Comparison of ENCODE assay signal across 17 cellular contexts in genomic region chr14:104301731-104302460, GRCh38.
"Had no signal": no experiment of that assay in that cellular context is flagged by ENCODE, and none has a peak within 500 bp of the region (broad histone marks: within the 10 kb centered on the region; RNA-seq: fewer than 3 reads in every experiment).

No MANE protein-coding gene starts in this region.

- H3K27ac ChIP-seq: adrenal gland, tibial nerve, uterus had no signal

- H3K27ac Mint-ChIP-seq: activated T-helper 17 cell treated with anti-CD3 and anti-CD28 coated beads, Interleukin-2, amount 50 U/mL, for 72 hours; dendritic cell treated with granulocyte-macrophage colony-stimulating factor and Interleukin-4, amounts not matched to agents 40 ng/mL and 50 ng/mL, for 4 days had no signal

- H3K4me3 ChIP-seq: adrenal gland, tibial nerve, uterus had no signal

- H3K4me1 ChIP-seq: tibial nerve, uterus had no signal

- H3K9me3 Mint-ChIP-seq: activated T-helper 17 cell treated with anti-CD3 and anti-CD28 coated beads, Interleukin-2, amount 50 U/mL, for 72 hours had no signal

- FAIRE-seq: small intestine had no signal

- H3K9me3 ChIP-seq: adrenal gland, tibial nerve, uterus had no signal

- H3K4me1 Mint-ChIP-seq: activated CD4-positive, alpha-beta T cell treated with anti-CD3 and anti-CD28 coated beads, Interleukin-2, amount 10 ng/mL, durations not matched to agents 7 days and 5 days; activated T-helper 17 cell treated with anti-CD3 and anti-CD28 coated beads, Interleukin-2, amount 50 U/mL, for 72 hours had no signal

- H3K27me3 Mint-ChIP-seq: activated CD4-positive, alpha-beta T cell treated with anti-CD3 and anti-CD28 coated beads, Interleukin-2, amount 10 ng/mL, durations not matched to agents 7 days and 5 days; activated T-helper 17 cell treated with anti-CD3 and anti-CD28 coated beads, Interleukin-2, amount 50 U/mL, for 72 hours; dendritic cell treated with granulocyte-macrophage colony-stimulating factor and Interleukin-4, amounts not matched to agents 40 ng/mL and 50 ng/mL, for 4 days had no signal

- H3K36me3 ChIP-seq: adrenal gland, tibial nerve, uterus had no signal

- DNase-seq: activated CD4-positive, alpha-beta T cell treated with anti-CD3 and anti-CD28 coated beads, Interleukin-2, amount 10 ng/mL, durations not matched to agents 7 days and 5 days; activated naive CD4-positive, alpha-beta T cell treated with Interleukin-2 at 50 U/mL for 16 hours; adrenal gland; cerebellar nuclear complex; effector memory CD4-positive, alpha-beta T cell; foreskin melanocyte; head of caudate nucleus; left colon; naive thymus-derived CD4-positive, alpha-beta T cell; small intestine; stimulated activated CD4-positive, alpha-beta T cell treated with anti-CD3 and anti-CD28 coated beads, Interleukin-4, amount 100 ng/mL, for 24 hours; stimulated activated naive CD4-positive, alpha-beta T cell treated with Interleukin-2 at 50 U/mL for 16 hours; substantia nigra; uterus had no signal

- ATAC-seq: activated T-helper 17 cell treated with anti-CD3 and anti-CD28 coated beads, Interleukin-2, amount 50 U/mL, for 72 hours; left colon; naive thymus-derived CD4-positive, alpha-beta T cell had no signal

- H3K4me3 Mint-ChIP-seq: activated CD4-positive, alpha-beta T cell treated with anti-CD3 and anti-CD28 coated beads, Interleukin-2, amount 10 ng/mL, durations not matched to agents 7 days and 5 days; activated T-helper 17 cell treated with anti-CD3 and anti-CD28 coated beads, Interleukin-2, amount 50 U/mL, for 72 hours; dendritic cell treated with granulocyte-macrophage colony-stimulating factor and Interleukin-4, amounts not matched to agents 40 ng/mL and 50 ng/mL, for 4 days had no signal
